ENCODE assay signal across 14 cellular contexts in the genomic region with DNA sequence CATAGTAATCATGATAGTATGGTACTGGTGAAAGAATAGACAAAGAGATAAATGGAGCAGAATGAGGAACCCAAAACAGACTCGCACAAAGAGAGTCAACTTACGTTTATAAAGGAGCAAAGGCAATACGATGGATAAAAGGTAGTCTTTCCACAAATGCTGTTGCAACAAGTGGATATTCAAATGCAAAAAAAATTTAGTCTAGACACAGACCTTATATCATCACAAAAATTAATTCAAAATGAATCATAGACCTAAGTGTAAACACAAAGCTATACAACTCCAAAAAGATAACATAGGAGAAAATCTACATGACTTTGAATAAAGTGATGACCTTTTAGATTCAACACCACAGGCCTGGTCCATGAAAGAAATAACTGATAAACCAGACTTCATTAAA.
A peak's percentile ranks its signal among the peaks of the same experiment; 100 is the strongest.
DNase-seq lines count a peak whose midpoint lies in the region; TF ChIP-seq lines count a peak whose summit lies in the region.
"Had no signal": no experiment of that assay in that cellular context is flagged by ENCODE, and none has a peak within 500 bp of the region (broad histone marks: within the 10 kb centered on the region; RNA-seq: fewer than 3 reads in every experiment).

No MANE protein-coding gene starts in this region.

- H3K27ac Mint-ChIP-seq in T-helper 1 cell treated with Interleukin-12 subunit alpha and Interleukin-12 subunit beta and Interleukin-4 antibody, amounts not matched to agents 30 μg/mL and 1 μg/mL, for 36 hours, result peak overlapping the region; percentile 91
- peak overlapping the region; percentile 81 for H3K27ac Mint-ChIP-seq in activated T-helper 1 cell treated with anti-CD3 and anti-CD28 coated beads, Interleukin-12 subunit alpha, Interleukin-12 subunit beta, Interleukin-2, Interleukin-4 antibody, amounts not matched to agents 30 ng/mL and 10 ng/mL and 1 ng/mL, durations not matched to agents 14 hours and 24 hours and 36 hours
- peak overlapping the region; percentile 50 for H3K27ac Mint-ChIP-seq in chondrocyte (ENCODE audit: unreplicated experiment)
- H3K27ac Mint-ChIP-seq: CD14-positive monocyte; CD8-positive, alpha-beta T cell had no signal

- peaks cover 26% of the 10 kb centered on the region for H3K9me3 Mint-ChIP-seq in T-helper 1 cell treated with Interleukin-12 subunit alpha and Interleukin-12 subunit beta and Interleukin-4 antibody, amounts not matched to agents 30 μg/mL and 1 μg/mL, for 36 hours
- peaks cover 39% of the 10 kb centered on the region for H3K9me3 Mint-ChIP-seq in activated T-helper 1 cell treated with anti-CD3 and anti-CD28 coated beads, Interleukin-12 subunit alpha, Interleukin-12 subunit beta, Interleukin-2, Interleukin-4 antibody, amounts not matched to agents 30 ng/mL and 10 ng/mL and 1 ng/mL, durations not matched to agents 14 hours and 24 hours and 36 hours
- H3K9me3 Mint-ChIP-seq in chondrocyte (ENCODE audit: low read depth), result peaks cover 5% of the 10 kb centered on the region
- H3K9me3 Mint-ChIP-seq: CD8-positive, alpha-beta T cell had no signal

- no peaks in the 10 kb centered on the region for H3F3A ChIP-seq in SK-N-SH (replicated peaks; ENCODE audit: insufficient read depth)

- CTCF ChIA-PET in SK-N-SH (lab: Yijun Ruan, JAX), result no interaction called here

- H3K9me3 ChIP-seq in SK-N-SH, result no peaks in the 10 kb centered on the region

- no peak overlapping the region for H3K4me2 ChIP-seq in SK-N-SH

- no peaks in the 10 kb centered on the region for H3K27me3 ChIP-seq in SK-N-SH (ENCODE audit: insufficient read depth)

- H3K27me3 Mint-ChIP-seq in T-helper 1 cell treated with Interleukin-12 subunit alpha and Interleukin-12 subunit beta and Interleukin-4 antibody, amounts not matched to agents 30 μg/mL and 1 μg/mL, for 36 hours (ENCODE audit: low read depth), result no peaks in the 10 kb centered on the region
- no peaks in the 10 kb centered on the region for H3K27me3 Mint-ChIP-seq in activated T-helper 1 cell treated with anti-CD3 and anti-CD28 coated beads, Interleukin-12 subunit alpha, Interleukin-12 subunit beta, Interleukin-2, Interleukin-4 antibody, amounts not matched to agents 30 ng/mL and 10 ng/mL and 1 ng/mL, durations not matched to agents 14 hours and 24 hours and 36 hours (ENCODE audit: insufficient read depth)
- H3K27me3 Mint-ChIP-seq in chondrocyte (ENCODE audit: low read depth), result no peaks in the 10 kb centered on the region

- 0 out of 2 replicates have a peak, but pooled peaks cover 5% of the 10 kb centered on the region for H3K79me2 ChIP-seq in SK-N-SH (ENCODE audit: insufficient read depth)

- 0 out of 4 replicates have a peak, but pooled peaks cover 0 to 4% of the 10 kb centered on the region in 2 experiments for H3K4me1 ChIP-seq in SK-N-SH (ENCODE audit: control insufficient read depth in 1 of 2, insufficient read depth in 2 of 2, low read depth in 1 of 2, low read length in 1 of 2)

- no peak overlapping the region for H3K27ac ChIP-seq in SK-N-SH (ENCODE audit: low read depth in 2 of 2, low read length in 1 of 2)
- H3K27ac ChIP-seq: 22Rv1 had no signal

- no peak for TF ChIP-seq CTCF in chondrocyte (IDR thresholded peaks at IDR 0.05)
- TF ChIP-seq CTCF in SK-N-SH (IDR thresholded peaks at IDR 0.05), result no peak

- H3K9ac ChIP-seq in SK-N-SH, result no peak overlapping the region

- DNase-seq in T-helper 1 cell, result no peak
- no peak for DNase-seq in activated T-helper 1 cell treated with anti-CD3 and anti-CD28 coated beads, Interleukin-12 subunit alpha, Interleukin-12 subunit beta, Interleukin-2, Interleukin-4 antibody, amounts not matched to agents 30 ng/mL and 10 ng/mL and 1 ng/mL, durations not matched to agents 14 hours and 24 hours and 36 hours (ENCODE audit: low spot score)
- no peak for DNase-seq in chondrocyte (ENCODE audit: low spot score)
- DNase-seq in kidney glomerular epithelial cell (lab: John Stamatoyannopoulos, UW), result no peak
- DNase-seq in SK-N-SH, result no peak
- no peak for DNase-seq in iPS-NIHi11 (ENCODE audit: low spot score)
- DNase-seq: CD8-positive, alpha-beta T cell; COR-L47; DMS153; DMS79 treated with DMSO at 0.1 percent for 48 hours; EL had no signal

- TF ChIP-seq EP300 in SK-N-SH (IDR thresholded peaks at IDR 0.05; ENCODE audit: borderline replicate concordance in 1 of 2, low read depth in 1 of 2, low read length in 1 of 2), result no peak

- H2AFZ ChIP-seq in SK-N-SH (ENCODE audit: low read depth), result no peak overlapping the region

- 97% methylated on average over 3 of the region's 3 CpGs for WGBS in SK-N-SH (ENCODE audit: low lambda C conversion rate)

- H3K36me3 Mint-ChIP-seq in T-helper 1 cell treated with Interleukin-12 subunit alpha and Interleukin-12 subunit beta and Interleukin-4 antibody, amounts not matched to agents 30 μg/mL and 1 μg/mL, for 36 hours (ENCODE audit: low read depth), result peaks cover 28% of the 10 kb centered on the region
- H3K36me3 Mint-ChIP-seq in activated T-helper 1 cell treated with anti-CD3 and anti-CD28 coated beads, Interleukin-12 subunit alpha, Interleukin-12 subunit beta, Interleukin-2, Interleukin-4 antibody, amounts not matched to agents 30 ng/mL and 10 ng/mL and 1 ng/mL, durations not matched to agents 14 hours and 24 hours and 36 hours (ENCODE audit: low read depth), result peaks cover 28% of the 10 kb centered on the region
- H3K36me3 Mint-ChIP-seq in chondrocyte (ENCODE audit: low read depth), result peaks cover 32% of the 10 kb centered on the region
- H3K36me3 Mint-ChIP-seq: CD14-positive monocyte; CD8-positive, alpha-beta T cell had no signal

- no peaks in the 10 kb centered on the region for H3K9me2 ChIP-seq in SK-N-SH

- no peaks in the 10 kb centered on the region for H4K20me1 ChIP-seq in SK-N-SH (ENCODE audit: insufficient read depth)

- no peak for TF ChIP-seq RAD21 in SK-N-SH (IDR thresholded peaks at IDR 0.05; ENCODE audit: low read length)

- POLR2A ChIA-PET in SK-N-SH (lab: Yijun Ruan, JAX), result no interaction called here

- H3K36me3 ChIP-seq in SK-N-SH (replicated peaks in 1 of 2; ENCODE audit: control insufficient read depth in 1 of 2, insufficient read depth in 2 of 2, low read length in 1 of 2), result peaks cover 0 to 16% of the 10 kb centered on the region in 2 experiments

- H3K4me3 ChIP-seq in SK-N-SH (ENCODE audit: low read depth in 2 of 2, low read length in 1 of 2), result no peak overlapping the region

- H3K4me3 Mint-ChIP-seq in T-helper 1 cell treated with Interleukin-12 subunit alpha and Interleukin-12 subunit beta and Interleukin-4 antibody, amounts not matched to agents 30 μg/mL and 1 μg/mL, for 36 hours, result no peak overlapping the region
- no peak overlapping the region for H3K4me3 Mint-ChIP-seq in activated T-helper 1 cell treated with anti-CD3 and anti-CD28 coated beads, Interleukin-12 subunit alpha, Interleukin-12 subunit beta, Interleukin-2, Interleukin-4 antibody, amounts not matched to agents 30 ng/mL and 10 ng/mL and 1 ng/mL, durations not matched to agents 14 hours and 24 hours and 36 hours
- H3K4me3 Mint-ChIP-seq in chondrocyte (ENCODE audit: unreplicated experiment), result no peak overlapping the region
- H3K4me3 Mint-ChIP-seq: CD14-positive monocyte; CD8-positive, alpha-beta T cell had no signal

- intact Hi-C loops in activated T-helper 1 cell treated with anti-CD3 and anti-CD28 coated beads, Interleukin-12 subunit alpha, Interleukin-12 subunit beta, Interleukin-2, Interleukin-4 antibody, amounts not matched to agents 30 ng/mL and 10 ng/mL and 1 ng/mL, durations not matched to agents 14 hours and 24 hours and 36 hours (cut with micrococcal nuclease), result loop anchor here (1.0 to 5.0 kb wide), 9 partner anchors 16 to 561 kb away; partner anchors contain the start of gene PDS5B

- peaks cover 26% of the 10 kb centered on the region for H3K4me1 Mint-ChIP-seq in T-helper 1 cell treated with Interleukin-12 subunit alpha and Interleukin-12 subunit beta and Interleukin-4 antibody, amounts not matched to agents 30 μg/mL and 1 μg/mL, for 36 hours (ENCODE audit: low read depth)
- H3K4me1 Mint-ChIP-seq in activated T-helper 1 cell treated with anti-CD3 and anti-CD28 coated beads, Interleukin-12 subunit alpha, Interleukin-12 subunit beta, Interleukin-2, Interleukin-4 antibody, amounts not matched to agents 30 ng/mL and 10 ng/mL and 1 ng/mL, durations not matched to agents 14 hours and 24 hours and 36 hours (ENCODE audit: low read depth), result peaks cover 41% of the 10 kb centered on the region
- peaks cover 58% of the 10 kb centered on the region for H3K4me1 Mint-ChIP-seq in chondrocyte (ENCODE audit: low read depth)
- H3K4me1 Mint-ChIP-seq: CD14-positive monocyte had no signal

TF ChIP-seq in SK-N-SH, 30 proteins besides CTCF, POLR2A, EP300 and RAD21 (continues in another document):
- TF ChIP-seq, protein P1, sequence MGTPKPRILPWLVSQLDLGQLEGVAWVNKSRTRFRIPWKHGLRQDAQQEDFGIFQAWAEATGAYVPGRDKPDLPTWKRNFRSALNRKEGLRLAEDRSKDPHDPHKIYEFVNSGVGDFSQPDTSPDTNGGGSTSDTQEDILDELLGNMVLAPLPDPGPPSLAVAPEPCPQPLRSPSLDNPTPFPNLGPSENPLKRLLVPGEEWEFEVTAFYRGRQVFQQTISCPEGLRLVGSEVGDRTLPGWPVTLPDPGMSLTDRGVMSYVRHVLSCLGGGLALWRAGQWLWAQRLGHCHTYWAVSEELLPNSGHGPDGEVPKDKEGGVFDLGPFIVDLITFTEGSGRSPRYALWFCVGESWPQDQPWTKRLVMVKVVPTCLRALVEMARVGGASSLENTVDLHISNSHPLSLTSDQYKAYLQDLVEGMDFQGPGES (IDR thresholded peaks at IDR 0.05; ENCODE audit: low read depth, low read length), result no peak
- no peak for TF ChIP-seq MAX (IDR thresholded peaks at IDR 0.05; ENCODE audit: low read depth)
- no peak for TF ChIP-seq GABPA (IDR thresholded peaks at IDR 0.05; ENCODE audit: low read depth)
- no peak for TF ChIP-seq TCF12 (IDR thresholded peaks at IDR 0.05)
- no peak for TF ChIP-seq TEAD4 (IDR thresholded peaks at IDR 0.05; ENCODE audit: borderline replicate concordance, insufficient read depth)
- TF ChIP-seq NRF1 (IDR thresholded peaks at IDR 0.05; ENCODE audit: low read depth, low read length), result no peak
- TF ChIP-seq, protein P2, sequence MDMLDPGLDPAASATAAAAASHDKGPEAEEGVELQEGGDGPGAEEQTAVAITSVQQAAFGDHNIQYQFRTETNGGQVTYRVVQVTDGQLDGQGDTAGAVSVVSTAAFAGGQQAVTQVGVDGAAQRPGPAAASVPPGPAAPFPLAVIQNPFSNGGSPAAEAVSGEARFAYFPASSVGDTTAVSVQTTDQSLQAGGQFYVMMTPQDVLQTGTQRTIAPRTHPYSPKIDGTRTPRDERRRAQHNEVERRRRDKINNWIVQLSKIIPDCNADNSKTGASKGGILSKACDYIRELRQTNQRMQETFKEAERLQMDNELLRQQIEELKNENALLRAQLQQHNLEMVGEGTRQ (IDR thresholded peaks at IDR 0.05; ENCODE audit: borderline replicate concordance, low read depth, low read length), result no peak
- TF ChIP-seq YY1 (IDR thresholded peaks at IDR 0.05; ENCODE audit: low read depth), result no peak
- TF ChIP-seq RFX5 (IDR thresholded peaks at IDR 0.05; ENCODE audit: low read length), result no peak
- TF ChIP-seq SIN3A (IDR thresholded peaks at IDR 0.05; ENCODE audit: borderline replicate concordance, low read depth, low read length), result no peak
